ENCODE assay signal across 25 cellular contexts in genomic region chr3:126494831-126495230, GRCh38. TPM values are rescaled to one million over a fixed set of nuclear protein-coding genes. Genes with fewer than 3 reads are reported as not detected.
"Had no signal": no experiment of that assay in that cellular context is flagged by ENCODE, and none has a peak within 500 bp of the region (broad histone marks: within the 10 kb centered on the region; RNA-seq: fewer than 3 reads in every experiment).

No MANE protein-coding gene starts in this region.

- H3K4me3 ChIP-seq: gastrocnemius medialis, ovary, psoas muscle, skin epidermis, thoracic aorta, tibial nerve, upper lobe of left lung had no signal

- H3K9me3 ChIP-seq: gastrocnemius medialis, ovary, psoas muscle, thoracic aorta, tibial nerve, upper lobe of left lung had no signal

- H3K27me3 ChIP-seq: gastrocnemius medialis, ovary, tibial nerve, upper lobe of left lung had no signal

- H3K27ac ChIP-seq: gastrocnemius medialis, ovary, psoas muscle, skin epidermis, thoracic aorta, tibial nerve, upper lobe of left lung had no signal

- ATAC-seq: gastrocnemius medialis; left lobe of liver; naive thymus-derived CD4-positive, alpha-beta T cell; psoas muscle; right cardiac atrium; stimulated activated naive B cell treated with anti-CD40 and anti-IgM and Interleukin-4, amounts not matched to agents 10 μg/mL and 1 μg/mL and 100 μg/mL, for 72 hours had no signal

- H3K36me3 ChIP-seq: gastrocnemius medialis, ovary, thoracic aorta, tibial nerve, upper lobe of left lung had no signal

- H3K4me1 ChIP-seq: upper lobe of left lung had no signal

- DNase-seq: cortex of kidney; effector CD4-positive, alpha-beta T cell; gastrocnemius medialis; mammary epithelial cell; mesendoderm; midbrain; naive thymus-derived CD4-positive, alpha-beta T cell; ovary; right cardiac atrium; stimulated activated CD4-positive, alpha-beta T cell treated with anti-CD3 and anti-CD28 coated beads, Interleukin-15, amount 100 ng/mL, for 24 hours; stimulated activated CD4-positive, alpha-beta T cell treated with anti-CD3 and anti-CD28 coated beads, Interleukin-2, amount 100 ng/mL, for 48 hours; stimulated activated naive B cell treated with anti-CD40 and anti-IgM and Interleukin-4, amounts not matched to agents 10 μg/mL and 1 μg/mL and 100 μg/mL, for 72 hours; upper lobe of left lung had no signal

RNA-seq across cellular contexts. Expression of gene UROC1, which starts 22.7 kb away (rescaled TPM):
- total RNA-seq: dermis microvascular lymphatic vessel endothelial cell; glomerular endothelial cell; lower leg skin; mammary epithelial cell; naive thymus-derived CD4-positive, alpha-beta T cell; occipital lobe; renal cortical epithelial cell; right cardiac atrium; thoracic aorta; tibial nerve; upper lobe of left lung had no signal
- polyA plus RNA-seq: esophagus; keratinocyte; mammary epithelial cell; naive thymus-derived CD4-positive, alpha-beta T cell; right cardiac atrium had no signal

RNA-seq across cellular contexts. Expression of gene CHST13, which starts 29.1 kb away (rescaled TPM):
- total RNA-seq: dermis microvascular lymphatic vessel endothelial cell, glomerular endothelial cell, mammary epithelial cell, occipital lobe, thoracic aorta had no signal
- polyA plus RNA-seq: keratinocyte; mammary epithelial cell; naive thymus-derived CD4-positive, alpha-beta T cell had no signal
